ENCODE assay signal across 31 cellular contexts in genomic region chr2:11837875-11838734, GRCh38.
"Had no signal": no experiment of that assay in that cellular context is flagged by ENCODE, and none has a peak within 500 bp of the region (broad histone marks: within the 10 kb centered on the region; RNA-seq: fewer than 3 reads in every experiment).

No MANE protein-coding gene starts in this region.

- H3K27me3 Mint-ChIP-seq: activated B cell treated with CpG ODN at 0.5 μM for 24 hours; activated naive CD8-positive, alpha-beta T cell had no signal

- H3K27ac ChIP-seq: VCaP had no signal

- H3K36me3 Mint-ChIP-seq: brain had no signal

- DNase-seq: activated B cell treated with CpG ODN at 0.5 μM for 24 hours; activated CD4-positive, alpha-beta T cell treated with anti-CD3 and anti-CD28 coated beads for 4 hours; activated CD4-positive, alpha-beta T cell treated with anti-CD3 and anti-CD28 coated beads, Interleukin-2, amount 50 U/mL, for 1 hour; activated CD4-positive, CD25-positive, alpha-beta regulatory T cell treated with anti-CD3 and anti-CD28 coated beads, Interleukin-2, amount 50 U/mL, for 72 hours; activated CD8-positive, alpha-beta T cell treated with anti-CD3 and anti-CD28 coated beads, Interleukin-2, amount 10 ng/mL, durations not matched to agents 7 days and 5 days; activated effector memory CD4-positive, alpha-beta T cell treated with Interleukin-2 at 50 U/mL for 16 hours; activated naive CD4-positive, alpha-beta T cell treated with anti-CD3 and anti-CD28 coated beads, Interleukin-2, amount 10 ng/mL, durations not matched to agents 7 days and 5 days; activated naive CD8-positive, alpha-beta T cell treated with anti-CD3 and anti-CD28 coated beads, Interleukin-2, amount 50 U/mL, for 24 hours; activated T-cell treated with anti-CD3 and anti-CD28 coated beads, Interleukin-2, amount 50 U/mL, for 48 hours; anterior cingulate cortex; caudate nucleus; cerebellar nuclear complex; KG1; NCI-H1105 treated with DMSO at 0.1 percent for 48 hours; NCI-H1436; NCI-H1694; NCI-H2029; NCI-H345; NCI-H510A; NCI-H526; NCI-H748 treated with DMSO at 0.1 percent for 48 hours; NK-92 treated with Interleukin-12 subunit alpha and Interleukin-12 subunit beta, amount 100 ng/mL, for 24 hours; Right ventricle myocardium superior; SW 1271; T-helper 1 cell; T-helper 2 cell; T-helper 9 cell had no signal

- H3K4me3 Mint-ChIP-seq: activated B cell treated with CpG ODN at 0.5 μM for 24 hours; activated CD8-positive, alpha-beta T cell treated with anti-CD3 and anti-CD28 coated beads, Interleukin-2, amount 10 ng/mL, durations not matched to agents 7 days and 5 days; activated naive CD4-positive, alpha-beta T cell treated with anti-CD3 and anti-CD28 coated beads, Interleukin-2, amount 10 ng/mL, durations not matched to agents 7 days and 5 days; activated naive CD8-positive, alpha-beta T cell; activated naive CD8-positive, alpha-beta T cell treated with anti-CD3 and anti-CD28 coated beads, Interleukin-2, amount 50 U/mL, for 24 hours; brain had no signal

- ATAC-seq: activated CD8-positive, alpha-beta T cell treated with anti-CD3 and anti-CD28 coated beads, Interleukin-2, amount 10 ng/mL, durations not matched to agents 7 days and 5 days; activated naive CD8-positive, alpha-beta T cell treated with anti-CD3 and anti-CD28 coated beads, Interleukin-2, amount 50 U/mL, for 24 hours had no signal

- H3K27ac Mint-ChIP-seq: activated B cell treated with CpG ODN at 0.5 μM for 24 hours; activated naive CD4-positive, alpha-beta T cell treated with anti-CD3 and anti-CD28 coated beads, Interleukin-2, amount 10 ng/mL, durations not matched to agents 7 days and 5 days; activated naive CD8-positive, alpha-beta T cell; activated naive CD8-positive, alpha-beta T cell treated with anti-CD3 and anti-CD28 coated beads, Interleukin-2, amount 50 U/mL, for 24 hours had no signal

- FAIRE-seq: bronchial epithelial cell had no signal
